Comparison of ENCODE assay signal across 8 cellular contexts in the genomic region with DNA sequence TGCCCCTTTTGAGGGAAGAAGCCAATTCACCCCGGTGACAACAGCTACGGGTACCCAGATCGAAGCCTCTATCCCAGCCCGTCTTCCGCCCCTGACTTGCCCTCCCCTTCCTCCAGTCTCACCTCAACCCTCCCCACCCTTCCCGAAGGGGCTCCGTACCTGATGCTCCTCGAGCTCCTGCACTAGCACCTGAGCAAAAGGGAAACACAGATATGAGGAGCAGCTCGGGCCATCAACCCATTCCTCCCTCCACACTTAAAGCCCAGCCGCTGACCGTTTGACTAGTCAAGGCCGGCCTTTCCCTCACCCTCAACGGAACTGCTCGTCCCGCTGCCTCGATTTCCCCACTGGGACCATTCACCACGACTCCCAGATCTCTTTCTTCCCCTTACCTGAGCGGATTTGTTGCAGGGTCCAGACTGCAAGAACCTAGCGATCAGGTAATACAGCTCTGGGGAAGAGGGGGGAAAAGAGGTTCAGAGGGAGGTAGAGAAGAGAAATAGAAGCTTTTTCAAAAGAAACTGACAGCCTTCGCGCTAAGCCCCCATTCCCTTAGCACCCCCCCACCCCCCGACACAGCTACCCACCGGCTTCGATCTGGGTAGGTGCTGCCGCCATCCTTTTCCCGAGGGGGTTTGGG. TPM values are rescaled to one million over a fixed set of nuclear protein-coding genes. Genes with fewer than 3 reads are reported as not detected.
DNase-seq lines count a peak whose midpoint lies in the region; ATAC-seq and TF ChIP-seq lines count a peak whose summit lies in the region.

No MANE protein-coding gene starts in this region.

- WGBS in aorta, 2 donors, result 1 to 34% methylated on average over 23 to 26 of the region's 26 CpGs

- H3K4me1 Mint-ChIP-seq in activated T-cell treated with anti-CD3 and anti-CD28 coated beads, Interleukin-2, amount 50 U/mL, for 24 hours (ENCODE audit: low read depth), result peaks cover 34% of the 10 kb centered on the region
- peaks cover 6% of the 10 kb centered on the region for H3K4me1 Mint-ChIP-seq in neural progenitor cell

- H3K9ac ChIP-seq in fibroblast of lung (ENCODE audit: insufficient read depth, low read length) (peak overlapping the region; percentile 65), neural progenitor cell (no peak overlapping the region)

- DNase-seq in GM13976 (ENCODE audit: low spot score) (peak; percentile 11), NCI-H345 treated with DMSO at 0.1 percent for 48 hours (lab: John Stamatoyannopoulos, UW; ENCODE audit: unreplicated experiment) (peak; percentile 10), fibroblast of lung (ENCODE audit: low read depth in 2 of 2) (peak; percentile 1 to 6), neural progenitor cell (ENCODE audit: low spot score) (peak; percentile 23), aorta (peak in 1 of 2 donors; percentile 72), epidermal melanocyte (ENCODE audit: insufficient read length, low spot score) (no peak), KG1 (lab: John Stamatoyannopoulos, UW) (no peak)
- DNase-seq in activated T-cell treated with anti-CD3 and anti-CD28 coated beads, Interleukin-2, amount 50 U/mL, for 24 hours, result peak; percentile 43

- peaks cover 16% of the 10 kb centered on the region for H3K36me3 Mint-ChIP-seq in activated T-cell treated with anti-CD3 and anti-CD28 coated beads, Interleukin-2, amount 50 U/mL, for 24 hours (ENCODE audit: low read depth)
- H3K36me3 Mint-ChIP-seq in neural progenitor cell, result peaks cover 2% of the 10 kb centered on the region

- peak overlapping the region; percentile 75 for H3K4me2 ChIP-seq in fibroblast of lung (ENCODE audit: extremely low read depth, insufficient read depth, low read length)
- H3K4me2 ChIP-seq in neural progenitor cell, result peak overlapping the region; percentile 83

- H3K4me3 ChIP-seq in fibroblast of lung (replicated peaks in 1 of 4; ENCODE audit: control extremely low read depth in 1 of 4, insufficient read depth in 1 of 4, low read depth in 3 of 4, low read length in 4 of 4) (peak overlapping the region; percentile 55 to 88 (median 71)), neural progenitor cell (peak overlapping the region; percentile 76), aorta (ENCODE audit: low read length in 2 of 2) (peak overlapping the region; percentile 88 to 97)

- H3K27ac ChIP-seq in fibroblast of lung (ENCODE audit: insufficient read depth, low read length) (peak overlapping the region; percentile 54), neural progenitor cell (no peak overlapping the region), aorta (ENCODE audit: low read depth in 1 of 2, low read length in 2 of 2) (peak overlapping the region in 1 of 2 donors; percentile 90)

- H3K9me3 ChIP-seq in fibroblast of lung (ENCODE audit: control insufficient read depth, insufficient read depth, low read depth, low read length), result no peaks in the 10 kb centered on the region
- no peaks in the 10 kb centered on the region for H3K9me3 ChIP-seq in neural progenitor cell (ENCODE audit: low read depth)
- no peaks in the 10 kb centered on the region for H3K9me3 ChIP-seq in aorta (ENCODE audit: control insufficient read depth, low read length)

- H3K9me3 Mint-ChIP-seq in activated T-cell treated with anti-CD3 and anti-CD28 coated beads, Interleukin-2, amount 50 U/mL, for 24 hours, result no peaks in the 10 kb centered on the region
- H3K9me3 Mint-ChIP-seq in neural progenitor cell, result no peaks in the 10 kb centered on the region

- H3K27me3 ChIP-seq in fibroblast of lung (ENCODE audit: control insufficient read depth, insufficient read depth, low read length), result no peaks in the 10 kb centered on the region
- no peaks in the 10 kb centered on the region for H3K27me3 ChIP-seq in neural progenitor cell
- no peaks in the 10 kb centered on the region for H3K27me3 ChIP-seq in aorta (ENCODE audit: control insufficient read depth in 1 of 2, insufficient read depth in 2 of 2, low read length in 1 of 2)

- peak overlapping the region; percentile 86 for H3K4me3 Mint-ChIP-seq in activated T-cell treated with anti-CD3 and anti-CD28 coated beads, Interleukin-2, amount 50 U/mL, for 24 hours
- H3K4me3 Mint-ChIP-seq in neural progenitor cell, result peak overlapping the region; percentile 93

- H3F3A ChIP-seq in neural progenitor cell (ENCODE audit: low read depth), result no peaks in the 10 kb centered on the region

- no peaks in the 10 kb centered on the region for H3K36me3 ChIP-seq in fibroblast of lung (ENCODE audit: control insufficient read depth, insufficient read depth, low read length)
- H3K36me3 ChIP-seq in neural progenitor cell, result no peaks in the 10 kb centered on the region
- no peaks in the 10 kb centered on the region for H3K36me3 ChIP-seq in aorta (ENCODE audit: control insufficient read depth in 1 of 2, insufficient read depth in 2 of 2, low read length in 1 of 2)

- H2AFZ ChIP-seq in fibroblast of lung (ENCODE audit: low read length) (peak overlapping the region; percentile 20), neural progenitor cell (replicated peaks) (no peak overlapping the region)

- intact Hi-C loops in aorta (cut with DNase I), result no loop called here

- H4K20me1 ChIP-seq in fibroblast of lung (ENCODE audit: control insufficient read depth, extremely low read depth, insufficient read depth, low read length), result no peaks in the 10 kb centered on the region
- H4K20me1 ChIP-seq in neural progenitor cell (ENCODE audit: low read depth), result no peaks in the 10 kb centered on the region

- peak overlapping the region; percentile 95 for H3K27ac Mint-ChIP-seq in activated T-cell treated with anti-CD3 and anti-CD28 coated beads, Interleukin-2, amount 50 U/mL, for 24 hours
- no peak overlapping the region for H3K27ac Mint-ChIP-seq in neural progenitor cell

- peaks cover 8% of the 10 kb centered on the region for H3K79me2 ChIP-seq in fibroblast of lung (ENCODE audit: control insufficient read depth, insufficient read depth, low read length)
- H3K79me2 ChIP-seq in neural progenitor cell (ENCODE audit: low read depth), result peaks cover 60% of the 10 kb centered on the region

- peak; percentile 27 for ATAC-seq in aorta (ENCODE audit: low FRiP score)

- in situ Hi-C loops in GM13976 (cut with MboI; ENCODE audit: low sequenced_read_pairs, unreplicated experiment), result no loop called here

- TF ChIP-seq CTCF in GM13976 (IDR thresholded peaks at IDR 0.05; ENCODE audit: borderline replicate concordance, control extremely low read depth, extremely low read depth, insufficient read depth, missing control alignments) (no peak), fibroblast of lung (conservative IDR thresholded peaks at IDR 0.05 in 1 of 2, IDR thresholded peaks at IDR 0.05 in 1 of 2; ENCODE audit: low read depth in 1 of 2, low read length in 2 of 2) (no peak), neural progenitor cell (IDR thresholded peaks at IDR 0.05) (no peak)

- H3K4me1 ChIP-seq in fibroblast of lung (ENCODE audit: control insufficient read depth, extremely low read depth, insufficient read depth, low read length) (no peaks in the 10 kb centered on the region), neural progenitor cell (peaks cover 8% of the 10 kb centered on the region), aorta (ENCODE audit: control insufficient read depth in 1 of 2, insufficient read depth in 2 of 2, low read length in 2 of 2) (no peaks in the 10 kb centered on the region)

- H3K27me3 Mint-ChIP-seq in activated T-cell treated with anti-CD3 and anti-CD28 coated beads, Interleukin-2, amount 50 U/mL, for 24 hours, result no peaks in the 10 kb centered on the region
- no peaks in the 10 kb centered on the region for H3K27me3 Mint-ChIP-seq in neural progenitor cell (ENCODE audit: insufficient read depth, low read depth)

RNA-seq across cellular contexts. Expression of gene BRWD3, which starts 0.7 kb away (rescaled TPM):
- total RNA-seq in fibroblast of lung (9.0 and 12.4 TPM in 2 replicates), neural progenitor cell (ENCODE audit: low replicate concordance) (47.4 and 48.3 TPM in 2 replicates), aorta (10 to 100 TPM; 33.2 to 33.3 TPM)
- polyA plus RNA-seq in fibroblast of lung (5.7 and 8.1 TPM in 2 replicates), aorta (1 to 10 TPM; 3.0 to 4.8 TPM)
- polyA plus RNA-seq in fibroblast of lung (2012), result 2.6 and 3.9 TPM in 2 replicates
- 1.4 and 5.8 TPM in 2 replicates for polyA minus RNA-seq in fibroblast of lung (ENCODE audit: low replicate concordance)

Comparison
In these comparisons a context has a peak if more than half of its experiments do, and no peak if none do; other contexts are left out.
1. DNase-seq: peak in GM13976 (single experiment), NCI-H345 treated with DMSO at 0.1 percent for 48 hours (single experiment), activated T-cell treated with anti-CD3 and anti-CD28 coated beads, Interleukin-2, amount 50 U/mL, for 24 hours (single experiment), fibroblast of lung (2 of 2) and neural progenitor cell (single experiment); none in epidermal melanocyte (single experiment) and KG1 (single experiment).
2. Peak in every context shown above with its lines, with median percentiles within 50 percentile points of each other: H3K4me3 ChIP-seq.